In genomic region chr4:153497091-153497531, GRCh38 we compare ENCODE assay signal across 8 cellular contexts. TPM values are rescaled to one million over a fixed set of nuclear protein-coding genes. Genes with fewer than 3 reads are reported as not detected.
DNase-seq lines count a peak whose midpoint lies in the region; ATAC-seq and TF ChIP-seq lines count a peak whose summit lies in the region.

No MANE protein-coding gene starts in this region.

- ATAC-seq in GM19035 (IDR thresholded peaks at IDR 0.05; ENCODE audit: unreplicated experiment), result no peak

- no peaks in the 10 kb centered on the region for H3K36me3 ChIP-seq in colonic mucosa

- no peak overlapping the region for H3K4me3 ChIP-seq in colonic mucosa

- no peaks in the 10 kb centered on the region for H3K9me3 ChIP-seq in colonic mucosa

- TF ChIP-seq CTCF in colonic mucosa (IDR thresholded peaks at IDR 0.05), result no peak

- no peak overlapping the region for H3K9ac ChIP-seq in colonic mucosa (ENCODE audit: low read depth in 2 of 2, low read length in 2 of 2)

- no peaks in the 10 kb centered on the region for H3K4me1 ChIP-seq in colonic mucosa

- H3K27ac ChIP-seq in colonic mucosa, result peak overlapping the region; percentile 24

- DNase-seq in stimulated activated CD4-positive, alpha-beta T cell treated with anti-CD3 and anti-CD28 coated beads, Interleukin-12 subunit alpha, Interleukin-12 subunit beta, amount 100 ng/mL, for 48 hours (ENCODE audit: low read depth in 2 of 3, low spot score in 1 of 3), result peak in 2 of 3 donors; percentile 48 to 50
- DNase-seq in stimulated activated CD4-positive, alpha-beta T cell treated with anti-CD3 and anti-CD28 coated beads, Interleukin-2, amount 100 ng/mL, for 48 hours, result no peak
- peak in 4 of 5 donors; percentile 33 to 74 (median 41) for DNase-seq in T-helper 1 cell
- no peak for DNase-seq in colonic mucosa
- DNase-seq in stimulated activated CD4-positive, alpha-beta T cell treated with anti-CD3 and anti-CD28 coated beads, Interleukin-4, amount 100 ng/mL, for 1 hour, result peak; percentile 47
- no peak for DNase-seq in ureter (ENCODE audit: low spot score)
- DNase-seq in foreskin melanocyte, result no peak

- no peaks in the 10 kb centered on the region for H3K27me3 ChIP-seq in colonic mucosa

- intact Hi-C loops in colonic mucosa (cut with DNase I), result no loop called here

RNA-seq across cellular contexts. Expression of gene TMEM131L, which starts 31.0 kb away (rescaled TPM):
- total RNA-seq in colonic mucosa, result 1 to 10 TPM; 4.8 to 6.2 TPM
- 12.1 TPM for total RNA-seq in ureter

Comparison
In these comparisons a context has a peak if more than half of its experiments do, and no peak if none do; other contexts are left out.
1. DNase-seq: peak in stimulated activated CD4-positive, alpha-beta T cell treated with anti-CD3 and anti-CD28 coated beads, Interleukin-12 subunit alpha, Interleukin-12 subunit beta, amount 100 ng/mL, for 48 hours (2 of 3), T-helper 1 cell (4 of 5) and stimulated activated CD4-positive, alpha-beta T cell treated with anti-CD3 and anti-CD28 coated beads, Interleukin-4, amount 100 ng/mL, for 1 hour (single experiment); none in stimulated activated CD4-positive, alpha-beta T cell treated with anti-CD3 and anti-CD28 coated beads, Interleukin-2, amount 100 ng/mL, for 48 hours (0 of 2), colonic mucosa (single experiment), ureter (single experiment) and foreskin melanocyte (single experiment).